ENCODE assay signal across 1 cellular context in the genomic region with DNA sequence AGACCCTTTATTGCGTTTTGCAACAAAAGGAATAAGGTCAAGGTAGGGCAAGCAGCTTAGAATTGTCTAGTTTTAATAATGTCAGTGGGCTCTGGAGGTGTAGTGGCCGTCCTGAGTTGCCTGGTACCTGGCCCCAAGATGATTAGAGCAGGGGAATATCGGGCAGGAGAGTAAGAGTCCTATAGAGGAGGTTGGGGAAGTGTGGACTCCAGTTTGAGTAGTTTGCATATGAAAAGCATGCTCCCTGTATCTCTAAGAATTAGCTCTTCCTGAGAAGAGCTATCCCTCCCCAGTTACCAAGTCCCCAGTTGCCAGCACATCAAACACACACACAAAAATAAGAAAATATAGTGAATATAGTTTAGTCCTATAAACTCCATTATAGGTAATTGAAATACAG.
TF ChIP-seq lines count a peak whose summit lies in the region.

No MANE protein-coding gene starts in this region.

TF ChIP-seq in WTC11, 78 proteins besides CTCF, POLR2A, EP300 and RAD21 (continued from another document):
- TF ChIP-seq, protein P1, sequence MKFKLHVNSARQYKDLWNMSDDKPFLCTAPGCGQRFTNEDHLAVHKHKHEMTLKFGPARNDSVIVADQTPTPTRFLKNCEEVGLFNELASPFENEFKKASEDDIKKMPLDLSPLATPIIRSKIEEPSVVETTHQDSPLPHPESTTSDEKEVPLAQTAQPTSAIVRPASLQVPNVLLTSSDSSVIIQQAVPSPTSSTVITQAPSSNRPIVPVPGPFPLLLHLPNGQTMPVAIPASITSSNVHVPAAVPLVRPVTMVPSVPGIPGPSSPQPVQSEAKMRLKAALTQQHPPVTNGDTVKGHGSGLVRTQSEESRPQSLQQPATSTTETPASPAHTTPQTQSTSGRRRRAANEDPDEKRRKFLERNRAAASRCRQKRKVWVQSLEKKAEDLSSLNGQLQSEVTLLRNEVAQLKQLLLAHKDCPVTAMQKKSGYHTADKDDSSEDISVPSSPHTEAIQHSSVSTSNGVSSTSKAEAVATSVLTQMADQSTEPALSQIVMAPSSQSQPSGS (CRISPR knock-in tag; IDR thresholded peaks at IDR 0.05; ENCODE audit: borderline replicate concordance, low read depth) = no peak
- TF ChIP-seq SOX15 (CRISPR knock-in tag; IDR thresholded peaks at IDR 0.05) = no peak
- no peak for TF ChIP-seq IRF2 (CRISPR knock-in tag; IDR thresholded peaks at IDR 0.05; ENCODE audit: borderline replicate concordance, low read depth)
